Comparison of ENCODE assay signal across 17 cellular contexts in genomic region chr22:31140746-31141145, GRCh38. TPM values are rescaled to one million over a fixed set of nuclear protein-coding genes. Genes with fewer than 3 reads are reported as not detected.
DNase-seq lines count a peak whose midpoint lies in the region; TF ChIP-seq lines count a peak whose summit lies in the region.
"Had no signal": no experiment of that assay in that cellular context is flagged by ENCODE, and none has a peak within 500 bp of the region (broad histone marks: within the 10 kb centered on the region; RNA-seq: fewer than 3 reads in every experiment).

No MANE protein-coding gene starts in this region.

- H3K27ac ChIP-seq in right atrium auricular region = no peak overlapping the region
- peak overlapping the region; percentile 78 for H3K27ac ChIP-seq in endodermal cell (ENCODE audit: low read depth, low read length)
- H3K27ac ChIP-seq: suprapubic skin had no signal

- H3K27me3 ChIP-seq in right atrium auricular region (no peaks in the 10 kb centered on the region), endodermal cell (ENCODE audit: control insufficient read depth, insufficient read depth, low read length, poor library complexity, severe bottlenecking) (no peaks in the 10 kb centered on the region), mucosa of stomach (ENCODE audit: control insufficient read depth, insufficient read depth, low read length) (no peaks in the 10 kb centered on the region)

- intact Hi-C loops in cardiac septum (cut with DNase I) = loop anchor here (10.0 kb wide), 1 partner anchor 506 kb away; the partner anchor contains the start of gene SLC35E4

- H3K4me3 ChIP-seq in right atrium auricular region (no peak overlapping the region), endodermal cell (ENCODE audit: low read length) (no peak overlapping the region), mucosa of stomach (ENCODE audit: low read length) (no peak overlapping the region)
- H3K4me3 ChIP-seq: suprapubic skin had no signal

- H3K4me1 ChIP-seq in right atrium auricular region (peaks cover 0 to 12% of the 10 kb centered on the region in 2 donors), endodermal cell (ENCODE audit: control insufficient read depth, insufficient read depth, low read length) (no peaks in the 10 kb centered on the region), mucosa of stomach (ENCODE audit: control insufficient read depth, insufficient read depth, low read length) (peaks cover 19% of the 10 kb centered on the region)

- H3K27me3 Mint-ChIP-seq in endodermal cell (ENCODE audit: insufficient read depth) (peaks cover 18% of the 10 kb centered on the region), HFFc6 (ENCODE audit: insufficient read depth) (peaks cover 24% of the 10 kb centered on the region)
- H3K27me3 Mint-ChIP-seq in activated T-cell treated with anti-CD3 and anti-CD28 coated beads, Interleukin-2, amount 50 U/mL, for 24 hours = peaks cover 8% of the 10 kb centered on the region

- 88 to 100% methylated on average over 2 to 5 of the region's 5 CpGs for WGBS in endodermal cell (ENCODE audit: insufficient coverage in 1 of 2, insufficient read length in 1 of 2), 2 experiments

- TF ChIP-seq CTCF in right atrium auricular region (IDR thresholded peaks at IDR 0.05) (no peak), endodermal cell (conservative IDR thresholded peaks at IDR 0.05) (no peak), HFFc6 (IDR thresholded peaks at IDR 0.05) (no peak)

- H3K36me3 ChIP-seq in right atrium auricular region (no peaks in the 10 kb centered on the region), endodermal cell (ENCODE audit: control insufficient read depth, insufficient read depth, low read length) (no peaks in the 10 kb centered on the region), mucosa of stomach (ENCODE audit: control insufficient read depth, insufficient read depth, low read length) (no peaks in the 10 kb centered on the region)
- H3K36me3 ChIP-seq: suprapubic skin had no signal

- H3K9ac ChIP-seq in endodermal cell (ENCODE audit: extremely low read depth, low read length, poor library complexity, severe bottlenecking) (no peak overlapping the region), mucosa of stomach (ENCODE audit: low read length) (peak overlapping the region; percentile 31)

- H3K9me3 Mint-ChIP-seq in endodermal cell (peaks cover 11% of the 10 kb centered on the region), HFFc6 (peaks cover 13% of the 10 kb centered on the region)
- H3K9me3 Mint-ChIP-seq in activated T-cell treated with anti-CD3 and anti-CD28 coated beads, Interleukin-2, amount 50 U/mL, for 24 hours = no peaks in the 10 kb centered on the region

- H3K27ac Mint-ChIP-seq in endodermal cell = no peak overlapping the region
- H3K27ac Mint-ChIP-seq in HFFc6 = no peak overlapping the region
- no peak overlapping the region for H3K27ac Mint-ChIP-seq in activated T-cell treated with anti-CD3 and anti-CD28 coated beads, Interleukin-2, amount 50 U/mL, for 24 hours
- H3K27ac Mint-ChIP-seq: activated T-helper 1 cell treated with anti-CD3 and anti-CD28 coated beads, Interleukin-12 subunit alpha, Interleukin-12 subunit beta, Interleukin-2, Interleukin-4 antibody, amounts not matched to agents 30 ng/mL and 10 ng/mL and 1 ng/mL, durations not matched to agents 14 hours and 24 hours and 36 hours had no signal

- no peak overlapping the region for H3K4me3 Mint-ChIP-seq in endodermal cell
- H3K4me3 Mint-ChIP-seq in HFFc6 = no peak overlapping the region
- no peak overlapping the region for H3K4me3 Mint-ChIP-seq in activated T-cell treated with anti-CD3 and anti-CD28 coated beads, Interleukin-2, amount 50 U/mL, for 24 hours
- H3K4me3 Mint-ChIP-seq: activated T-helper 1 cell treated with anti-CD3 and anti-CD28 coated beads, Interleukin-12 subunit alpha, Interleukin-12 subunit beta, Interleukin-2, Interleukin-4 antibody, amounts not matched to agents 30 ng/mL and 10 ng/mL and 1 ng/mL, durations not matched to agents 14 hours and 24 hours and 36 hours had no signal

- H3K36me3 Mint-ChIP-seq in endodermal cell (ENCODE audit: low read depth) (no peaks in the 10 kb centered on the region), HFFc6 (ENCODE audit: low read depth) (no peaks in the 10 kb centered on the region)
- H3K36me3 Mint-ChIP-seq in activated T-cell treated with anti-CD3 and anti-CD28 coated beads, Interleukin-2, amount 50 U/mL, for 24 hours (ENCODE audit: low read depth) = no peaks in the 10 kb centered on the region
- H3K36me3 Mint-ChIP-seq: activated naive CD4-positive, alpha-beta T cell treated with anti-CD3 and anti-CD28 coated beads, Interleukin-2, amount 50 U/mL, for 72 hours had no signal

- H3K9me3 ChIP-seq in right atrium auricular region (no peaks in the 10 kb centered on the region), endodermal cell (ENCODE audit: control insufficient read depth, low read length) (peaks cover 7% of the 10 kb centered on the region), mucosa of stomach (ENCODE audit: control insufficient read depth, low read length) (no peaks in the 10 kb centered on the region)
- H3K9me3 ChIP-seq: suprapubic skin had no signal

- DNase-seq in cardiac septum (ENCODE audit: low spot score) (peak; percentile 58), right atrium auricular region (ENCODE audit: low spot score) (no peak), endodermal cell (no peak), HFFc6 (no peak), NCI-H345 (lab: John Stamatoyannopoulos, UW) (no peak)
- DNase-seq in effector CD4-positive, alpha-beta T cell = no peak
- no peak for DNase-seq in activated T-cell treated with anti-CD3 and anti-CD28 coated beads, Interleukin-2, amount 50 U/mL, for 24 hours
- DNase-seq: activated CD4-positive, alpha-beta T cell treated with anti-CD3 and anti-CD28 coated beads for 48 hours; effector memory CD4-positive, alpha-beta T cell; T-helper 1 cell had no signal

- H3K4me1 Mint-ChIP-seq in endodermal cell (peaks cover 7% of the 10 kb centered on the region), HFFc6 (ENCODE audit: low read depth) (peaks cover 16% of the 10 kb centered on the region)
- H3K4me1 Mint-ChIP-seq in activated T-cell treated with anti-CD3 and anti-CD28 coated beads, Interleukin-2, amount 50 U/mL, for 24 hours (ENCODE audit: low read depth) = peaks cover 7% of the 10 kb centered on the region

RNA-seq across cellular contexts. Expression of gene PLA2G3, which starts 0.4 kb away (rescaled TPM):
- total RNA-seq in cardiac septum (not detected), right atrium auricular region (not detected), endodermal cell (1 to 10 TPM; 4.1 to 4.6 TPM)
- polyA plus RNA-seq in endodermal cell (2013, experiment 1 of 2) = 13.1 TPM
- 15.3 TPM for polyA plus RNA-seq in endodermal cell (2013, experiment 2 of 2)
- under 1 TPM in 1 of 6 experiments, not detected in 5; 0.05 TPM for total RNA-seq in HFFc6 (2021; fragmentation: NEBNext Ultra II Directional; extraction: Animal tissue kit (Norgen Biotek cat#: 25700))
- total RNA-seq: activated naive CD4-positive, alpha-beta T cell treated with anti-CD3 and anti-CD28 coated beads, Interleukin-2, amount 50 U/mL, for 72 hours; activated T-helper 1 cell treated with anti-CD3 and anti-CD28 coated beads, Interleukin-12 subunit alpha, Interleukin-12 subunit beta, Interleukin-2, Interleukin-4 antibody, amounts not matched to agents 30 ng/mL and 10 ng/mL and 1 ng/mL, durations not matched to agents 14 hours and 24 hours and 36 hours; astrocyte; glomerular endothelial cell; omental fat pad had no signal

RNA-seq across cellular contexts. Expression of gene INPP5J, which starts 18.0 kb away (rescaled TPM):
- total RNA-seq in cardiac septum = 13.8 TPM
- 10 to 100 TPM; 17.6 to 26.3 TPM for total RNA-seq in right atrium auricular region
- 1 to 10 TPM; 3.5 to 5.4 TPM for total RNA-seq in endodermal cell
- 2.8 TPM for polyA plus RNA-seq in endodermal cell (2013, experiment 1 of 2)
- 2.0 TPM for polyA plus RNA-seq in endodermal cell (2013, experiment 2 of 2)
- 1 to 10 TPM in 4 of 6 experiments, under 1 TPM in 2; 0.69 to 1.6 (median 1.0) TPM for total RNA-seq in HFFc6 (2021; fragmentation: NEBNext Ultra II Directional; extraction: Animal tissue kit (Norgen Biotek cat#: 25700))
- total RNA-seq: activated T-helper 1 cell treated with anti-CD3 and anti-CD28 coated beads, Interleukin-12 subunit alpha, Interleukin-12 subunit beta, Interleukin-2, Interleukin-4 antibody, amounts not matched to agents 30 ng/mL and 10 ng/mL and 1 ng/mL, durations not matched to agents 14 hours and 24 hours and 36 hours had no signal

RNA-seq across cellular contexts. Expression of gene RNF185, which starts 19.2 kb away (rescaled TPM):
- 21.3 TPM for total RNA-seq in cardiac septum
- total RNA-seq in right atrium auricular region = 10 to 100 TPM; 17.6 to 26.8 TPM
- 10 to 100 TPM; 18.9 to 21.7 TPM for total RNA-seq in endodermal cell
- polyA plus RNA-seq in endodermal cell (2013, experiment 1 of 2) = 30.3 TPM
- polyA plus RNA-seq in endodermal cell (2013, experiment 2 of 2) = 28.4 TPM
- 10 to 100 TPM; 28.1 to 34.2 (median 30.0) TPM for total RNA-seq in HFFc6 (2021; fragmentation: NEBNext Ultra II Directional; extraction: Animal tissue kit (Norgen Biotek cat#: 25700))

RNA-seq across cellular contexts. Expression of gene SELENOM, which starts 33.4 kb away (rescaled TPM):
- total RNA-seq in cardiac septum = 77.7 TPM
- 100 to 1,000 TPM; 133 to 358 TPM for total RNA-seq in right atrium auricular region
- total RNA-seq in endodermal cell = 10 to 100 TPM in 1 of 2 donors, 1 to 10 TPM in 1; 8.0 to 10.4 TPM
- 27.7 TPM for polyA plus RNA-seq in endodermal cell (2013, experiment 1 of 2)
- 20.3 TPM for polyA plus RNA-seq in endodermal cell (2013, experiment 2 of 2)
- total RNA-seq in HFFc6 (2021; fragmentation: NEBNext Ultra II Directional; extraction: Animal tissue kit (Norgen Biotek cat#: 25700)) = 100 to 1,000 TPM; 237 to 356 (median 265) TPM

RNA-seq across cellular contexts. Expression of gene SMTN, which starts 59.6 kb away (rescaled TPM):
- 128 TPM for total RNA-seq in cardiac septum
- total RNA-seq in right atrium auricular region = 100 to 1,000 TPM in 1 of 2 donors, 10 to 100 TPM in 1; 81.4 to 183 TPM
- total RNA-seq in endodermal cell = 10 to 100 TPM; 23.6 to 35.8 TPM
- polyA plus RNA-seq in endodermal cell (2013, experiment 1 of 2) = 31.8 TPM
- polyA plus RNA-seq in endodermal cell (2013, experiment 2 of 2) = 25.8 TPM
- 100 to 1,000 TPM; 201 to 329 (median 246) TPM for total RNA-seq in HFFc6 (2021; fragmentation: NEBNext Ultra II Directional; extraction: Animal tissue kit (Norgen Biotek cat#: 25700))
